27 cellular contexts compared by ENCODE assay signal in the genomic region with DNA sequence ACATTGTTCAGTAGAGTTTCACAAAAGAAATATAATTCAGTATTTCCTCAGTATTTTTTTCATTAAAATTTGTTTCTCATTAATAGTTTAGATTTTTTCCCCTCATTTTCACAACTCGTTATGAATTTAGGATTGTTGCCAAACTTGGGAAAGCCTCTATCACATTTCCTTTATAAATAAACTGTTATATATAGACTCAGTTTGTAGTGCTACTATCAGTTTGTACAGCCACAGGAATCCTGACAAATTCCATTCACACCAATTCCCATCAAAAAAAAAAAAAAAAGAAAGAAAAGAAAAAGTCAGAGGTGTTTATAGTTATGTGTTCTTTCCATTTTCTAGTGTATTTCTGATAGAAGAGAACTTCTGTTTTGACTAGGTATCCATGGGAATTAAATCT.
"Had no signal": no experiment of that assay in that cellular context is flagged by ENCODE, and none has a peak within 500 bp of the region (broad histone marks: within the 10 kb centered on the region; RNA-seq: fewer than 3 reads in every experiment).

No MANE protein-coding gene starts in this region.

- FAIRE-seq: colon, endometrium, frontal cortex, islet of Langerhans, keratinocyte had no signal

- H3K27me3 Mint-ChIP-seq: dendritic cell treated with granulocyte-macrophage colony-stimulating factor and Interleukin-4, amounts not matched to agents 40 ng/mL and 50 ng/mL, for 4 days; effector memory CD8-positive, alpha-beta T cell; naive B cell had no signal

- H3K27ac ChIP-seq: epithelial cell of prostate, esophagus squamous epithelium, foreskin keratinocyte, gastroesophageal sphincter, heart right ventricle, left lung, lower lobe of right lung had no signal

- H3K9me3 ChIP-seq: esophagus squamous epithelium, gastroesophageal sphincter, heart right ventricle, left lung, lower lobe of right lung, mucosa of descending colon had no signal

- H3K4me3 Mint-ChIP-seq: dendritic cell treated with granulocyte-macrophage colony-stimulating factor and Interleukin-4, amounts not matched to agents 40 ng/mL and 50 ng/mL, for 4 days; effector memory CD8-positive, alpha-beta T cell; endodermal cell; mesothelial cell of epicardium; naive B cell had no signal

- H3K4me3 ChIP-seq: esophagus squamous epithelium, gastroesophageal sphincter, heart right ventricle, left lung, lower lobe of right lung, mucosa of descending colon had no signal

- H3K27me3 ChIP-seq: esophagus squamous epithelium, foreskin keratinocyte, gastroesophageal sphincter, heart right ventricle, left lung had no signal

- H3K36me3 ChIP-seq: esophagus squamous epithelium, gastroesophageal sphincter, heart right ventricle, left lung, lower lobe of right lung had no signal

- H3K4me1 Mint-ChIP-seq: endodermal cell, mesothelial cell of epicardium, naive B cell had no signal

- H3K4me1 ChIP-seq: esophagus squamous epithelium, gastroesophageal sphincter, heart right ventricle, left lung, lower lobe of right lung had no signal

- DNase-seq: cortex of kidney; effector CD8-positive, alpha-beta T cell; effector memory CD8-positive, alpha-beta T cell; endodermal cell; erythroblast; esophagus squamous epithelium; foreskin keratinocyte; glutamatergic neuron; head of caudate nucleus; heart right ventricle; hippocampal formation; left cardiac atrium; left lung; left ventricle myocardium superior; lower lobe of right lung; mesenchymal stem cell; mucosa of descending colon; naive B cell had no signal

- H3K27ac Mint-ChIP-seq: dendritic cell treated with granulocyte-macrophage colony-stimulating factor and Interleukin-4, amounts not matched to agents 40 ng/mL and 50 ng/mL, for 4 days; effector memory CD8-positive, alpha-beta T cell; endodermal cell; mesothelial cell of epicardium; naive B cell had no signal

- H3K9me3 Mint-ChIP-seq: dendritic cell treated with granulocyte-macrophage colony-stimulating factor and Interleukin-4, amounts not matched to agents 40 ng/mL and 50 ng/mL, for 4 days; mesothelial cell of epicardium had no signal

- H3K36me3 Mint-ChIP-seq: mesothelial cell of epicardium, naive B cell had no signal
